18 cellular contexts compared by ENCODE assay signal in the genomic region with DNA sequence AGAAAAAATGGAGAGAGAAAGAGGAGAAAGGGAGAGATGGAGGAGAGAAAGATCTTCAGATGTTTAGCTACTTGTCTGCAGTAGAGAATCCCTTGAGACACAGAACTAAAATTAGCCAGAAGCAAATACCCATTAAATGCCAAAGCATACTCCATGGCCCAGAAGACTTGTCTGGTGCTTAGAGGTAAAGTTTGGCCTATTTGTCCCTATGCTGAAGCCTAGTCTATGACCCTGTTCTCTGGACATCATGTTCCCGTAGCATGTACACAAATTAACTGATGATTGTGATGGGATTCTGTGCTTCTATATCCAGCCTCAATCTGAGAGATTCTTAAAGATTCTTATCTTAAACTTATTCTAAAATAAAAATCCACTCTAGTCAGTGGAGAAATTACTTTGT.
"Had no signal": no experiment of that assay in that cellular context is flagged by ENCODE, and none has a peak within 500 bp of the region (broad histone marks: within the 10 kb centered on the region; RNA-seq: fewer than 3 reads in every experiment).

No MANE protein-coding gene starts in this region.

- H3K9ac ChIP-seq: neural progenitor cell had no signal

- H3K4me3 ChIP-seq: neural progenitor cell, skin epidermis had no signal

- H3K27me3 ChIP-seq: brain microvascular endothelial cell, neural progenitor cell had no signal

- DNase-seq: activated CD4-positive, alpha-beta T cell treated with anti-CD3 and anti-CD28 coated beads, Interleukin-2, amount 10 ng/mL, durations not matched to agents 7 days and 5 days; activated CD4-positive, CD25-positive, alpha-beta regulatory T cell; activated CD8-positive, alpha-beta memory T cell treated with anti-CD3 and anti-CD28 coated beads for 24 hours; activated naive CD4-positive, alpha-beta T cell; activated naive CD8-positive, alpha-beta T cell treated with anti-CD3 and anti-CD28 coated beads, Interleukin-2, amount 10 ng/mL, durations not matched to agents 7 days and 5 days; brain microvascular endothelial cell; dermis blood vessel endothelial cell; erythroblast; glutamatergic neuron; kidney glomerular epithelial cell; mammary epithelial cell; naive B cell; stimulated activated CD4-positive, alpha-beta T cell treated with anti-CD3 and anti-CD28 coated beads, Interleukin-15, amount 100 ng/mL, for 24 hours; stimulated activated CD4-positive, alpha-beta T cell treated with anti-CD3 and anti-CD28 coated beads, Interleukin-4, amount 100 ng/mL, for 24 hours; stimulated activated naive CD4-positive, alpha-beta T cell; substantia nigra had no signal

- H3K27ac ChIP-seq: brain microvascular endothelial cell, neural progenitor cell had no signal

- H3K36me3 ChIP-seq: brain microvascular endothelial cell, neural progenitor cell had no signal

- H3K4me1 ChIP-seq: neural progenitor cell had no signal

- H3K4me2 ChIP-seq: neural progenitor cell had no signal

- H2AFZ ChIP-seq: neural progenitor cell had no signal
